In the genomic region with DNA sequence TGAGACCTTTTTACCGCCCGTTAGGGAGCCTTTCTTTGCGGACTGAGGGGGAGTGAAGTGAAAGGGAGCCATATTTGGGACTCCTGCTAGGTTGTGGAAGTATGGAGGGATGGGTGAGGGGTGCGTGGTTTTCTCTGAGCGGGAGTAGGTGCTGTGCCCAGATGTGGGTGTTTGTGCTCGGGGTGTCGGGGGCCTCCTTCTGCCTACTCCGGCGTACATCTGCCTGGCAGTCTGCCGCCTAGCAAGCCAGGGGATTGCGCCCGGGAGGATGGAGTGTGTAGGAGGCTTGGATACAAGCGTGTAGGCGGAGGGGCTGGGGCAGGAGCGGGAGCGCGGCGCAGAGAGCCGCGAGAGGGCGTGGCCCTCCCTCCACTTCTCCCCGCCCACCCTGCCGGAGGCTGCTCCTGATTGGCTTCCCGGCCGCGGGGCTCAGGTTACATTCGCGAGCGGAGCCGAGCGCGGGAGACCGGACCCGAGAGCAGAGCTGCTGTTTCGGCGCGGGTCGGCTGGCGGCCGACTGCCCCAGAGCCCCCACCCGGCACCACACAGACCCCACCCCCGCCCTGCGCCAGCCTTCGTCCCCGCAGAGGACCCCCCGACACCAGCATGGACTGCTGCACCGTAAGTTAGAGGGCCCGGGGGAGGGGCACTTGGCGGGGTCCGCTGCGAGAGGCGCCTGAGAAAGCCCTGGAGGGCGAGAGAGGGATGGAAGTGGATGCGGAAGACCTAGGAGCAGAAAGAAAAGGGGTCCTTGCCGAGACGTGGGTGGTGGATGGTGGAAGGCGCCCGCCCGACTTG, we compare ENCODE assay signal across 8 cellular contexts. TPM values are rescaled to one million over a fixed set of nuclear protein-coding genes. Genes with fewer than 3 reads are reported as not detected.
DNase-seq lines count a peak whose midpoint lies in the region; ATAC-seq and TF ChIP-seq lines count a peak whose summit lies in the region.

A gene (plus strand): TSS at position 464 of the 798 bp plus-strand sequence. CDS start 143 bp downstream, at position 607.

- H3K36me3 ChIP-seq in kidney epithelial cell (ENCODE audit: control insufficient read depth, insufficient read depth, low read length): no peaks in the 10 kb centered on the region

- peak; percentile 98 for ATAC-seq in GM19023 (IDR thresholded peaks at IDR 0.05; ENCODE audit: unreplicated experiment)
- peak; percentile 98 for ATAC-seq in HG03175 (IDR thresholded peaks at IDR 0.05; ENCODE audit: unreplicated experiment)
- ATAC-seq in activated CD4-positive, CD25-positive, alpha-beta regulatory T cell treated with anti-CD3 and anti-CD28 coated beads, Interleukin-2, amount 50 U/mL, for 24 hours: peak; percentile 93 to 96

- DNase-seq in AG08396 (ENCODE audit: low spot score) (peak; percentile 98), NCI-H226 (peak; percentile 91), cerebellar cortex (ENCODE audit: low spot score) (peak; percentile 75), kidney epithelial cell (ENCODE audit: low read depth) (no peak)
- DNase-seq in stimulated activated CD4-positive, alpha-beta T cell treated with anti-CD3 and anti-CD28 coated beads, Interleukin-15, amount 100 ng/mL, for 24 hours: peak; percentile 93

- peak within 1 kb of the TSS; percentile 44 for H3K4me3 ChIP-seq in kidney epithelial cell (ENCODE audit: low read depth, low read length)

- peaks cover 32% of the 10 kb centered on the region for H3K27me3 ChIP-seq in kidney epithelial cell (ENCODE audit: control insufficient read depth, insufficient read depth, low read length)

- TF ChIP-seq CTCF in kidney epithelial cell (IDR thresholded peaks at IDR 0.05; ENCODE audit: insufficient read depth, low read length, poor library complexity, severe bottlenecking): no peak

RNA-seq across cellular contexts. Expression of the gene that starts here (rescaled TPM):
- not detected in 2 replicates for total RNA-seq in kidney epithelial cell
